In the genomic region with DNA sequence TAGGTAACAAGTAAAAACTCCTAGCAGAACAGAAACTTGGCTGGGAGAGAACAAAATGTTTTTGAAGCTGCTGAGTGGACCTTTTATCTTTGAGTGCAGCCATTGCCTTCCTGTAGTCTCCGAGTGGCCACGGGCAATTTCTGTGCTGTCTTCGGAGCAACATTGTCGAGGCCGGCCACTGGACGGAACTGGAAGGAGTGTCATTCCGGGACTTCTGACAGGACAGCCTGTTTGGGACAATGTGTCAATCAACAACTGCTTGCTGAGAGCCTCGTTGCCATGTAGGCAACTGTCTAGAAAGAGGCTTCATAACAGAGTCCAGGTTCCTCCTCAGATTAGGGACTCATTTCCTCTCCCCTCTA, we compare ENCODE assay signal across 2 cellular contexts.
TF ChIP-seq lines count a peak whose summit lies in the region.

No MANE protein-coding gene starts in this region.

TF ChIP-seq in HepG2, 621 proteins besides CTCF, POLR2A, EP300 and RAD21 (continued from another document):
- TF ChIP-seq, protein P1, sequence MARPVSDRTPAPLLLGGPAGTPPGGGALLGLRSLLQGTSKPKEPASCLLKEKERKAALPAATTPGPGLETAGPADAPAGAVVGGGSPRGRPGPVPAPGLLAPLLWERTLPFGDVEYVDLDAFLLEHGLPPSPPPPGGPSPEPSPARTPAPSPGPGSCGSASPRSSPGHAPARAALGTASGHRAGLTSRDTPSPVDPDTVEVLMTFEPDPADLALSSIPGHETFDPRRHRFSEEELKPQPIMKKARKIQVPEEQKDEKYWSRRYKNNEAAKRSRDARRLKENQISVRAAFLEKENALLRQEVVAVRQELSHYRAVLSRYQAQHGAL (CRISPR knock-in tag; IDR thresholded peaks at IDR 0.05; ENCODE audit: not compliant biosample characterization), result no peak
- TF ChIP-seq, protein P2, sequence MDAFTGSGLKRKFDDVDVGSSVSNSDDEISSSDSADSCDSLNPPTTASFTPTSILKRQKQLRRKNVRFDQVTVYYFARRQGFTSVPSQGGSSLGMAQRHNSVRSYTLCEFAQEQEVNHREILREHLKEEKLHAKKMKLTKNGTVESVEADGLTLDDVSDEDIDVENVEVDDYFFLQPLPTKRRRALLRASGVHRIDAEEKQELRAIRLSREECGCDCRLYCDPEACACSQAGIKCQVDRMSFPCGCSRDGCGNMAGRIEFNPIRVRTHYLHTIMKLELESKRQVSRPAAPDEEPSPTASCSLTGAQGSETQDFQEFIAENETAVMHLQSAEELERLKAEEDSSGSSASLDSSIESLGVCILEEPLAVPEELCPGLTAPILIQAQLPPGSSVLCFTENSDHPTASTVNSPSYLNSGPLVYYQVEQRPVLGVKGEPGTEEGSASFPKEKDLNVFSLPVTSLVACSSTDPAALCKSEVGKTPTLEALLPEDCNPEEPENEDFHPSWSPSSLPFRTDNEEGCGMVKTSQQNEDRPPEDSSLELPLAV (CRISPR knock-in tag; conservative IDR thresholded peaks at IDR 0.05; ENCODE audit: low read depth), result no peak
- TF ChIP-seq ZFAT (CRISPR knock-in tag; conservative IDR thresholded peaks at IDR 0.05), result no peak

TF ChIP-seq in endothelial cell of umbilical vein, 7 proteins besides CTCF, POLR2A, EP300 and RAD21 (continued from another document):
- TF ChIP-seq POLR2AphosphoS5 (IDR thresholded peaks at IDR 0.05; ENCODE audit: insufficient read depth, low read depth, low read length), result no peak
